9 cellular contexts compared by ENCODE assay signal in genomic region chr7:28329616-28330373, GRCh38.
A peak's percentile ranks its signal among the peaks of the same experiment; 100 is the strongest.
DNase-seq lines count a peak whose midpoint lies in the region; ATAC-seq and TF ChIP-seq lines count a peak whose summit lies in the region.
"Had no signal": no experiment of that assay in that cellular context is flagged by ENCODE, and none has a peak within 500 bp of the region (broad histone marks: within the 10 kb centered on the region; RNA-seq: fewer than 3 reads in every experiment).

No MANE protein-coding gene starts in this region.

- CTCF ChIA-PET in activated CD8-positive, alpha-beta T cell treated with anti-CD3 and anti-CD28 coated beads for 36 hours (lab: Charles Lee): interaction anchor here (1.4 kb wide), 1 partner anchor 33 kb away, joined by 3 read pairs; no protein-coding TSS in a partner anchor

- H3K4me1 Mint-ChIP-seq in activated CD8-positive, alpha-beta T cell treated with anti-CD3 and anti-CD28 coated beads for 36 hours (ENCODE audit: low read depth): peaks cover 40% of the 10 kb centered on the region
- peaks cover 15 to 41% (median 38%) of the 10 kb centered on the region in 4 donors for H3K4me1 Mint-ChIP-seq in naive thymus-derived CD8-positive, alpha-beta T cell
- H3K4me1 Mint-ChIP-seq: neural crest cell had no signal

- ATAC-seq in HG03520 (IDR thresholded peaks at IDR 0.05; ENCODE audit: unreplicated experiment): peak; percentile 56
- peak; percentile 57 for ATAC-seq in activated CD8-positive, alpha-beta T cell treated with anti-CD3 and anti-CD28 coated beads for 36 hours
- peak; percentile 71 to 76 for ATAC-seq in naive thymus-derived CD8-positive, alpha-beta T cell

- POLR2A ChIA-PET in activated CD8-positive, alpha-beta T cell treated with anti-CD3 and anti-CD28 coated beads for 36 hours (lab: Charles Lee): no interaction called here
- POLR2A ChIA-PET in naive thymus-derived CD8-positive, alpha-beta T cell (lab: Charles Lee): interaction anchor here (0.6 to 1.8 kb wide), 3 partner anchors 174 to 332 kb away, joined by 3 to 6 read pairs (median 3); no protein-coding TSS in a partner anchor

- H3K27ac Mint-ChIP-seq in activated CD8-positive, alpha-beta T cell treated with anti-CD3 and anti-CD28 coated beads for 36 hours: no peak overlapping the region
- H3K27ac Mint-ChIP-seq in naive thymus-derived CD8-positive, alpha-beta T cell: peak overlapping the region; percentile 53 to 96 (median 86)
- H3K27ac Mint-ChIP-seq: H9 had no signal

- intact Hi-C loops in activated CD8-positive, alpha-beta T cell treated with anti-CD3 and anti-CD28 coated beads for 36 hours (cut with micrococcal nuclease): no loop called here

- H3K36me3 Mint-ChIP-seq in activated CD8-positive, alpha-beta T cell treated with anti-CD3 and anti-CD28 coated beads for 36 hours (ENCODE audit: low read depth): no peaks in the 10 kb centered on the region
- peaks cover 0 to 5% (median 0%) of the 10 kb centered on the region in 3 donors for H3K36me3 Mint-ChIP-seq in naive thymus-derived CD8-positive, alpha-beta T cell

- TF ChIP-seq CTCF in GM12865 (IDR thresholded peaks at IDR 0.05; ENCODE audit: insufficient read depth, low read depth, low read length, missing control alignments): no peak
- no peak for TF ChIP-seq CTCF in activated CD8-positive, alpha-beta T cell treated with anti-CD3 and anti-CD28 coated beads for 36 hours (IDR thresholded peaks at IDR 0.05)

- H3K27me3 Mint-ChIP-seq in activated CD8-positive, alpha-beta T cell treated with anti-CD3 and anti-CD28 coated beads for 36 hours: peaks cover 4% of the 10 kb centered on the region
- H3K27me3 Mint-ChIP-seq in naive thymus-derived CD8-positive, alpha-beta T cell: peaks cover 0 to 3% (median 0%) of the 10 kb centered on the region in 5 donors

- no peak overlapping the region for H3K4me3 ChIP-seq in GM12865 (ENCODE audit: low read depth, low read length)

- peaks cover 3% of the 10 kb centered on the region for H3K9me3 Mint-ChIP-seq in activated CD8-positive, alpha-beta T cell treated with anti-CD3 and anti-CD28 coated beads for 36 hours
- H3K9me3 Mint-ChIP-seq in naive thymus-derived CD8-positive, alpha-beta T cell: peaks cover 0 to 8% (median 4%) of the 10 kb centered on the region in 9 donors

- DNase-seq in GM12865 (ENCODE audit: low read depth) (peak; percentile 64), midbrain (lab: John Stamatoyannopoulos, UW) (no peak), anterior cingulate cortex (lab: John Stamatoyannopoulos, UW) (no peak), NCI-H446 treated with DMSO at 0.1 percent for 48 hours (lab: John Stamatoyannopoulos, UW) (no peak)
- DNase-seq in activated CD8-positive, alpha-beta T cell treated with anti-CD3 and anti-CD28 coated beads for 36 hours: peak; percentile 39
- peak in 6 of 10 donors; percentile 15 to 59 (median 28) for DNase-seq in naive thymus-derived CD8-positive, alpha-beta T cell
- DNase-seq: H9 had no signal

- peak overlapping the region; percentile 54 for H3K4me3 Mint-ChIP-seq in activated CD8-positive, alpha-beta T cell treated with anti-CD3 and anti-CD28 coated beads for 36 hours
- peak overlapping the region; percentile 73 to 88 (median 79) for H3K4me3 Mint-ChIP-seq in naive thymus-derived CD8-positive, alpha-beta T cell
- H3K4me3 Mint-ChIP-seq: H9, neural crest cell had no signal

Comparison
In these comparisons a context has a peak if more than half of its experiments do, and no peak if none do; other contexts are left out.
1. DNase-seq: peak in GM12865 (single experiment), activated CD8-positive, alpha-beta T cell treated with anti-CD3 and anti-CD28 coated beads for 36 hours (single experiment) and naive thymus-derived CD8-positive, alpha-beta T cell (6 of 10); none in midbrain (single experiment), anterior cingulate cortex (0 of 58) and NCI-H446 treated with DMSO at 0.1 percent for 48 hours (single experiment).
2. Peak in every context shown above with its lines, with median percentiles within 50 percentile points of each other: ATAC-seq.